In genomic region chr9:121725008-121725795, GRCh38 we compare ENCODE assay signal across 7 cellular contexts.
DNase-seq lines count a peak whose midpoint lies in the region; TF ChIP-seq lines count a peak whose summit lies in the region.

No MANE protein-coding gene starts in this region.

- H3K27me3 Mint-ChIP-seq in activated T-helper 2 cell treated with anti-CD3 and anti-CD28 coated beads, Interferon-gamma antibody, Interleukin-2, Interleukin-4, amounts not matched to agents 10 μg/mL and 5 μg/mL and 100 μg/mL, durations not matched to agents 14 hours and 24 hours and 36 hours (ENCODE audit: low read depth) = peaks cover 3% of the 10 kb centered on the region

- H3K27ac ChIP-seq in epithelial cell of prostate (peak overlapping the region; percentile 36), tibial nerve (peak overlapping the region; percentile 80 to 95 (median 94))

- no peaks in the 10 kb centered on the region for H3K36me3 ChIP-seq in tibial nerve

- H3K4me3 ChIP-seq in tibial nerve = no peak overlapping the region

- peak in 1 of 2 donors; percentile 52 for TF ChIP-seq POLR2A in tibial nerve (IDR thresholded peaks at IDR 0.05)

- intact Hi-C loops in activated T-helper 2 cell treated with anti-CD3 and anti-CD28 coated beads, Interferon-gamma antibody, Interleukin-2, Interleukin-4, amounts not matched to agents 10 μg/mL and 5 μg/mL and 100 μg/mL, durations not matched to agents 14 hours and 24 hours and 36 hours (cut with micrococcal nuclease) = no loop called here

- DNase-seq in RPMI7951 (ENCODE audit: low read depth) = peak; percentile 94
- DNase-seq in epithelial cell of prostate (ENCODE audit: low read depth, low spot score) = peak; percentile 94
- peak; percentile 29 for DNase-seq in midbrain (lab: John Stamatoyannopoulos, UW)
- DNase-seq in tibial nerve (ENCODE audit: low spot score in 2 of 2) = peak; percentile 93 to 94
- DNase-seq in iPS-NIHi7 (ENCODE audit: extremely low spot score) = no peak
- DNase-seq in activated T-helper 2 cell treated with anti-CD3 and anti-CD28 coated beads, Interferon-gamma antibody, Interleukin-2, Interleukin-4, amounts not matched to agents 10 μg/mL and 5 μg/mL and 100 μg/mL, durations not matched to agents 14 hours and 24 hours and 36 hours (ENCODE audit: low spot score) = no peak
- DNase-seq in mesenteric fat pad (ENCODE audit: low spot score) = no peak

- 37 to 48% methylated on average over 16 to 21 of the region's 22 CpGs for WGBS in tibial nerve, 2 donors

- H3K4me3 Mint-ChIP-seq in activated T-helper 2 cell treated with anti-CD3 and anti-CD28 coated beads, Interferon-gamma antibody, Interleukin-2, Interleukin-4, amounts not matched to agents 10 μg/mL and 5 μg/mL and 100 μg/mL, durations not matched to agents 14 hours and 24 hours and 36 hours (ENCODE audit: low read depth) = no peak overlapping the region

- H3K27ac Mint-ChIP-seq in activated T-helper 2 cell treated with anti-CD3 and anti-CD28 coated beads, Interferon-gamma antibody, Interleukin-2, Interleukin-4, amounts not matched to agents 10 μg/mL and 5 μg/mL and 100 μg/mL, durations not matched to agents 14 hours and 24 hours and 36 hours = no peak overlapping the region

- no peaks in the 10 kb centered on the region for H3K9me3 ChIP-seq in tibial nerve

- TF ChIP-seq EP300 in tibial nerve (IDR thresholded peaks at IDR 0.05) = peak; percentile 92 to 98

- H3K36me3 Mint-ChIP-seq in activated T-helper 2 cell treated with anti-CD3 and anti-CD28 coated beads, Interferon-gamma antibody, Interleukin-2, Interleukin-4, amounts not matched to agents 10 μg/mL and 5 μg/mL and 100 μg/mL, durations not matched to agents 14 hours and 24 hours and 36 hours (ENCODE audit: low read depth) = no peaks in the 10 kb centered on the region

- no peaks in the 10 kb centered on the region for H3K27me3 ChIP-seq in tibial nerve

- TF ChIP-seq CTCF in tibial nerve (IDR thresholded peaks at IDR 0.05) = no peak

- H3K4me1 Mint-ChIP-seq in activated T-helper 2 cell treated with anti-CD3 and anti-CD28 coated beads, Interferon-gamma antibody, Interleukin-2, Interleukin-4, amounts not matched to agents 10 μg/mL and 5 μg/mL and 100 μg/mL, durations not matched to agents 14 hours and 24 hours and 36 hours (ENCODE audit: low read depth) = no peaks in the 10 kb centered on the region

- H3K9me3 Mint-ChIP-seq in activated T-helper 2 cell treated with anti-CD3 and anti-CD28 coated beads, Interferon-gamma antibody, Interleukin-2, Interleukin-4, amounts not matched to agents 10 μg/mL and 5 μg/mL and 100 μg/mL, durations not matched to agents 14 hours and 24 hours and 36 hours = no peaks in the 10 kb centered on the region

- peaks cover 0 to 98% (median 60%) of the 10 kb centered on the region in 4 donors for H3K4me1 ChIP-seq in tibial nerve

Comparison
In these comparisons a context has a peak if more than half of its experiments do, and no peak if none do; other contexts are left out.
1. DNase-seq: peak in RPMI7951 (single experiment), epithelial cell of prostate (single experiment), midbrain (single experiment) and tibial nerve (2 of 2); none in iPS-NIHi7 (single experiment), activated T-helper 2 cell treated with anti-CD3 and anti-CD28 coated beads, Interferon-gamma antibody, Interleukin-2, Interleukin-4, amounts not matched to agents 10 μg/mL and 5 μg/mL and 100 μg/mL, durations not matched to agents 14 hours and 24 hours and 36 hours (single experiment) and mesenteric fat pad (single experiment).